In the genomic region with DNA sequence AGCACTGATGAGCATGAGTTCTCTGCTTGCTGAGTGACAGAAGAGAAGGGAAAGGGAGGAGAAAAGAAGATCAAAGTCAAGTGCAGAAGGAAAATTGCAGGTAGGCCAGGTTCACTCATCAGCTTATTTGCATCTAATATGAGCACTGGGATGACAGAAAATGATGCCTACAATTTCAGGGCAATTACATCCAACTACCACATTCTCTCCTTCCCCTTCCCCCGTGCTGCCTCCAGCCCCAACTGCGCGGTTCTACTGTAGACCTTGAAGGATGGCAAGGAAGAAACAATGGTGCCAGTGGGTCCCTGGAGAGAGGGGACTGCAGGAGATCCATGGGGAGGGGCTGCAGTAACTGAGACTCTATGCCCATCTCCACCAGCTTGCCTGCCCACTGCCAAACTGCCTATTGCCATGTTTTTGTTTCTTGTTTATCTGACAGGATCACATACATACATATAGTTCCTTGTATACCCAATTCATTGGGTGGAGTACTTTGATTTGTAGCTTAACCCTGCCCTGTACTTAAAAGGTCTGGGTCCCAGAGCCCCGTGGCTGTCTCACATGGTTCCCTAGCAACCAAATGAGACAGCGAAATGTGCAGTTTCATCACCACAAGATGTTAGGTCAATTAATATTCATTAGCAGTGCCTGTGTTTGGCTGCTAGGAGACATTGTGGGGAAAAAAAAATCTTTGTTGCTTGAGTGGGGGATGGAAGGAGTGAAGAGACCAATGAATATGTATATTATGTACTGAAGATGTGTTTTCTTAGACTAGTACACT, we compare ENCODE assay signal across 16 cellular contexts.
DNase-seq lines count a peak whose midpoint lies in the region; ATAC-seq and TF ChIP-seq lines count a peak whose summit lies in the region.
"Had no signal": no experiment of that assay in that cellular context is flagged by ENCODE, and none has a peak within 500 bp of the region (broad histone marks: within the 10 kb centered on the region; RNA-seq: fewer than 3 reads in every experiment).

No MANE protein-coding gene starts in this region.

- peaks cover 11% of the 10 kb centered on the region for H3K4me1 Mint-ChIP-seq in glutamatergic neuron (ENCODE audit: low read depth, unreplicated experiment)

- H3K27me3 Mint-ChIP-seq in glutamatergic neuron (ENCODE audit: unreplicated experiment) = peaks cover 1% of the 10 kb centered on the region

- peak overlapping the region; percentile 14 for H3K4me3 Mint-ChIP-seq in glutamatergic neuron (ENCODE audit: unreplicated experiment)
- H3K4me3 Mint-ChIP-seq: natural killer cell had no signal

- TF ChIP-seq CTCF in glutamatergic neuron (IDR thresholded peaks at IDR 0.05; ENCODE audit: partially characterized antibody, unreplicated experiment) = no peak

- H3K9me3 Mint-ChIP-seq in glutamatergic neuron (ENCODE audit: unreplicated experiment) = no peaks in the 10 kb centered on the region
- H3K9me3 Mint-ChIP-seq: natural killer cell had no signal

- no peak for ATAC-seq in left lobe of liver
- ATAC-seq: HCT116, natural killer cell, right lobe of liver had no signal

- H3K36me3 Mint-ChIP-seq in glutamatergic neuron (ENCODE audit: unreplicated experiment) = no peaks in the 10 kb centered on the region
- H3K36me3 Mint-ChIP-seq: natural killer cell had no signal

- H3K27ac Mint-ChIP-seq in glutamatergic neuron (ENCODE audit: unreplicated experiment) = peak overlapping the region; percentile 2
- H3K27ac Mint-ChIP-seq: activated T-helper 2 cell treated with anti-CD3 and anti-CD28 coated beads, Interferon-gamma antibody, Interleukin-2, Interleukin-4, amounts not matched to agents 10 μg/mL and 5 μg/mL and 100 μg/mL, durations not matched to agents 14 hours and 24 hours and 36 hours; natural killer cell had no signal

- DNase-seq in NCI-H2081 (lab: John Stamatoyannopoulos, UW) = peak; percentile 1 to 6
- no peak for DNase-seq in NCI-H2081 treated with DMSO at 0.1 percent for 48 hours (lab: John Stamatoyannopoulos, UW)
- DNase-seq in NCI-H524 (lab: John Stamatoyannopoulos, UW) = peak; percentile 36 to 61
- peak; percentile 45 for DNase-seq in glutamatergic neuron
- peak; percentile 81 for DNase-seq in putamen (ENCODE audit: low spot score)
- DNase-seq in left lobe of liver (ENCODE audit: low spot score) = no peak
- no peak for DNase-seq in stimulated activated CD4-positive, alpha-beta T cell treated with anti-CD3 and anti-CD28 coated beads, Interleukin-4, amount 100 ng/mL, for 24 hours
- DNase-seq in activated CD4-positive, alpha-beta T cell treated with anti-CD3 and anti-CD28 coated beads for 48 hours = no peak
- DNase-seq: 8988T; amniotic stem cell; colonic mucosa; natural killer cell; right lobe of liver; stimulated activated CD4-positive, alpha-beta T cell treated with anti-CD3 and anti-CD28 coated beads, Interleukin-2, amount 100 ng/mL, for 24 hours had no signal

Comparison
In these comparisons a context has a peak if more than half of its experiments do, and no peak if none do; other contexts are left out.
1. DNase-seq: peak in NCI-H2081 (2 of 2), NCI-H524 (2 of 2), glutamatergic neuron (single experiment) and putamen (single experiment); none in NCI-H2081 treated with DMSO at 0.1 percent for 48 hours (single experiment), left lobe of liver (single experiment), stimulated activated CD4-positive, alpha-beta T cell treated with anti-CD3 and anti-CD28 coated beads, Interleukin-4, amount 100 ng/mL, for 24 hours (single experiment) and activated CD4-positive, alpha-beta T cell treated with anti-CD3 and anti-CD28 coated beads for 48 hours (single experiment).